37 cellular contexts compared by ENCODE assay signal in genomic region chr2:230952226-230952956, GRCh38. TPM values are rescaled to one million over a fixed set of nuclear protein-coding genes. Genes with fewer than 3 reads are reported as not detected.
"Had no signal": no experiment of that assay in that cellular context is flagged by ENCODE, and none has a peak within 500 bp of the region (broad histone marks: within the 10 kb centered on the region; RNA-seq: fewer than 3 reads in every experiment).

No MANE protein-coding gene starts in this region.

- H3K4me3 ChIP-seq: adrenal gland, SJCRH30, SK-N-MC had no signal

- H3K4me3 Mint-ChIP-seq: activated CD8-positive, alpha-beta T cell treated with anti-CD3 and anti-CD28 coated beads for 36 hours; activated naive CD4-positive, alpha-beta T cell treated with anti-CD3 and anti-CD28 coated beads, Interleukin-2, amount 50 U/mL, for 24 hours; activated naive CD8-positive, alpha-beta T cell treated with anti-CD3 and anti-CD28 coated beads, Interleukin-2, amount 10 ng/mL, durations not matched to agents 7 days and 5 days; activated T-cell treated with anti-CD3 and anti-CD28 coated beads, Interleukin-2, amount 50 U/mL, for 72 hours had no signal

- H3K9me3 Mint-ChIP-seq: activated CD8-positive, alpha-beta T cell treated with anti-CD3 and anti-CD28 coated beads for 36 hours; activated naive CD4-positive, alpha-beta T cell treated with anti-CD3 and anti-CD28 coated beads, Interleukin-2, amount 50 U/mL, for 24 hours; activated naive CD8-positive, alpha-beta T cell treated with anti-CD3 and anti-CD28 coated beads, Interleukin-2, amount 10 ng/mL, durations not matched to agents 7 days and 5 days; activated T-cell treated with anti-CD3 and anti-CD28 coated beads, Interleukin-2, amount 50 U/mL, for 72 hours; activated T-helper 2 cell treated with anti-CD3 and anti-CD28 coated beads, Interferon-gamma antibody, Interleukin-2, Interleukin-4, amounts not matched to agents 10 μg/mL and 5 μg/mL and 100 μg/mL, durations not matched to agents 14 hours and 24 hours and 36 hours had no signal

- DNase-seq: activated CD4-positive, alpha-beta T cell treated with anti-CD3 and anti-CD28 coated beads for 1 hour; activated CD4-positive, alpha-beta T cell treated with anti-CD3 and anti-CD28 coated beads for 48 hours; activated CD4-positive, CD25-positive, alpha-beta regulatory T cell; activated CD8-positive, alpha-beta T cell treated with anti-CD3 and anti-CD28 coated beads for 36 hours; activated gamma-delta T cell; activated naive CD4-positive, alpha-beta T cell treated with Interleukin-2 at 50 U/mL for 16 hours; activated naive CD8-positive, alpha-beta T cell treated with anti-CD3 and anti-CD28 coated beads, Interleukin-2, amount 10 ng/mL, durations not matched to agents 7 days and 5 days; activated T-cell treated with anti-CD3 and anti-CD28 coated beads, Interleukin-2, amount 50 U/mL, for 1 hour; activated T-cell treated with anti-CD3 and anti-CD28 coated beads, Interleukin-2, amount 50 U/mL, for 72 hours; brain microvascular endothelial cell; central memory CD4-positive, alpha-beta T cell; Karpas-422; KBM-7; NCI-H1105; NCI-H1417 treated with DMSO at 0.1 percent for 48 hours; NCI-H187 treated with DMSO at 0.1 percent for 48 hours; NCI-H2081; NCI-H2171 treated with DMSO at 0.1 percent for 48 hours; NCI-H226; NCI-H446 treated with DMSO at 0.1 percent for 48 hours; NCI-H524; NCI-H69; SHP77; SJCRH30; T1000; WERI-Rb-1 had no signal

- H3K27me3 Mint-ChIP-seq: activated naive CD8-positive, alpha-beta T cell treated with anti-CD3 and anti-CD28 coated beads, Interleukin-2, amount 10 ng/mL, durations not matched to agents 7 days and 5 days had no signal

- H3K36me3 ChIP-seq: adrenal gland, brain microvascular endothelial cell, SJCRH30, WERI-Rb-1 had no signal

- H3K27ac Mint-ChIP-seq: activated naive CD8-positive, alpha-beta T cell treated with anti-CD3 and anti-CD28 coated beads, Interleukin-2, amount 10 ng/mL, durations not matched to agents 7 days and 5 days; activated T-cell treated with anti-CD3 and anti-CD28 coated beads, Interleukin-2, amount 50 U/mL, for 72 hours; activated T-helper 2 cell treated with anti-CD3 and anti-CD28 coated beads, Interferon-gamma antibody, Interleukin-2, Interleukin-4, amounts not matched to agents 10 μg/mL and 5 μg/mL and 100 μg/mL, durations not matched to agents 14 hours and 24 hours and 36 hours had no signal

- H3K36me3 Mint-ChIP-seq: activated naive CD4-positive, alpha-beta T cell treated with anti-CD3 and anti-CD28 coated beads, Interleukin-2, amount 50 U/mL, for 24 hours had no signal

- H3K9me3 ChIP-seq: adrenal gland had no signal

- H3K4me1 ChIP-seq: SJCRH30 had no signal

- ATAC-seq: activated CD8-positive, alpha-beta T cell treated with anti-CD3 and anti-CD28 coated beads for 36 hours; activated T-cell treated with anti-CD3 and anti-CD28 coated beads, Interleukin-2, amount 50 U/mL, for 72 hours; Panc1 had no signal

- H3K27me3 ChIP-seq: adrenal gland, brain microvascular endothelial cell had no signal

- H3K27ac ChIP-seq: adrenal gland, brain microvascular endothelial cell, SJCRH30, SK-N-MC, WERI-Rb-1 had no signal

RNA-seq across cellular contexts. Expression of gene GPR55, which starts 27.3 kb away (rescaled TPM):
- total RNA-seq: cerebellum, MCF 10A had no signal
- polyA plus RNA-seq: aorta had no signal

RNA-seq across cellular contexts. Expression of gene SPATA3, which starts 43.5 kb away (rescaled TPM):
- total RNA-seq: activated naive CD8-positive, alpha-beta T cell treated with anti-CD3 and anti-CD28 coated beads, Interleukin-2, amount 10 ng/mL, durations not matched to agents 7 days and 5 days; activated T-helper 2 cell treated with anti-CD3 and anti-CD28 coated beads, Interferon-gamma antibody, Interleukin-2, Interleukin-4, amounts not matched to agents 10 μg/mL and 5 μg/mL and 100 μg/mL, durations not matched to agents 14 hours and 24 hours and 36 hours; adrenal gland; aorta; cerebellum; MCF 10A; RPMI7951; SJCRH30; T-helper 1 cell treated with Interleukin-12 subunit alpha and Interleukin-12 subunit beta and Interleukin-4 antibody, amounts not matched to agents 30 ng/mL and 1 ng/mL, for 36 hours; T-helper 2 cell treated with Interferon-gamma antibody and Interleukin-4, amounts not matched to agents 100 ng/mL and 5 ng/mL, for 36 hours had no signal
- polyA plus RNA-seq: adrenal gland, aorta had no signal
